ENCODE assay signal across 1 cellular context in the genomic region with DNA sequence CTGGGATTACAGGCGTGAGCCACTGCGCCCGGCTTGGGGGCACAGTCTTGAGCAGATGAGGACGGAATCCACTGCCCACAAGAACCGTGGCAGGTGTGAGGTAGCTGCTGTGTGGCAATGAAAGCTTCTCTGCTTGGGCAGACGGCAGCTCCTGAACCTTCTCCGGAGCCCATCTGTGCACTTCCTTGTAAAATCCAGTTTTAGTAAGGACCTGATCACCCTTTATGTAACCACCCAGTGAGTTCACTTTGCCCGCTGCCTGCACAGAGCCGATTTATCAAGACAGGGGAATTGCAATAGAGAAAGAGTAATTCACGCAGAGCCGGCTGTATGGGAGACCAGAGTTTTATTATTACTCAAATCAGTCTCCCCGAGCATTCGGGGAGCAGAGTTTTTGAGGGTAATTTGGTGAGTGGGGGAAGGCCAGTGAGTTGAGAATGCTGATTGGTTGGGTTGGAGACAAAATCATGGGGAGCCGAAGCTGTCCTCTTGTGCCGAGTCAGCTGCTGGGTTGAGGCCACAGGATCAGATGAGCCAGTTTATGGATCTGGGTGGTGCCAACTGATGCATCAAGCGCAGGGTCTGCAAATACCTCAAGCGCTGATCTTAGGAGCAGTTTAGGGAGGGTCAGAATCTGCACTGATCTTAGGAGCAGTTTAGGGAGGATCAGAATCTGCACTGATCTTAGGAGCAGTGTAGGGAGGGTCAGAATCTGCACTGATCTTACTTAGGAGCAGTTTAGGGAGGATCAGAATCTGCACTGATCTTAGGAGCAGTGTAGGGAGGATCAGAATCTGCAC.
TF ChIP-seq lines count a peak whose summit lies in the region.

No MANE protein-coding gene starts in this region.

TF ChIP-seq in HEK293, 187 proteins besides CTCF, POLR2A, EP300 and RAD21:
- peak; percentile 90 for TF ChIP-seq ZBTB48 (tag by site-specific recombination; IDR thresholded peaks at IDR 0.05)
